1 cellular context compared by ENCODE assay signal in genomic region chr19:1439525-1440417, GRCh38.
TF ChIP-seq lines count a peak whose summit lies in the region.

No MANE protein-coding gene starts in this region.

TF ChIP-seq in HepG2, 621 proteins besides CTCF, POLR2A, EP300 and RAD21:
- 0 out of 2 replicates have a peak, but pooled peaks have one; percentile 34 for TF ChIP-seq ZNF280B (CRISPR knock-in tag; IDR thresholded peaks at IDR 0.05; ENCODE audit: borderline replicate concordance)
- TF ChIP-seq ZBTB33 (CRISPR knock-in tag; IDR thresholded peaks at IDR 0.05) = peak; percentile 86
- TF ChIP-seq RBFOX2 (IDR thresholded peaks at IDR 0.05; ENCODE audit: low read depth, low read length) = peak; percentile 79
- TF ChIP-seq RBM39 (IDR thresholded peaks at IDR 0.05; ENCODE audit: low read depth, low read length, poor library complexity, severe bottlenecking) = peak; percentile 44
- peak; percentile 32; the same call in 1 of the 2 replicates for TF ChIP-seq ZNF788 (CRISPR knock-in tag; IDR thresholded peaks at IDR 0.05; ENCODE audit: borderline replicate concordance)
- TF ChIP-seq AGO2 (optimal IDR thresholded peaks at IDR 0.05; ENCODE audit: low read depth, low read length) = peak; percentile 55
- 0 out of 2 replicates have a peak, but pooled peaks have one; percentile 14 for TF ChIP-seq ZFY (CRISPR knock-in tag; IDR thresholded peaks at IDR 0.05)
- peak; percentile 50 for TF ChIP-seq ZNF687 (CRISPR knock-in tag; IDR thresholded peaks at IDR 0.05)
- peak; percentile 58; the same call in 1 of the 2 replicates for TF ChIP-seq ZBTB38 (CRISPR knock-in tag; IDR thresholded peaks at IDR 0.05)
TF ChIP-seq in HepG2: peak in this region for 9; not testable (repeated sequence) for 612.
